In the genomic region with DNA sequence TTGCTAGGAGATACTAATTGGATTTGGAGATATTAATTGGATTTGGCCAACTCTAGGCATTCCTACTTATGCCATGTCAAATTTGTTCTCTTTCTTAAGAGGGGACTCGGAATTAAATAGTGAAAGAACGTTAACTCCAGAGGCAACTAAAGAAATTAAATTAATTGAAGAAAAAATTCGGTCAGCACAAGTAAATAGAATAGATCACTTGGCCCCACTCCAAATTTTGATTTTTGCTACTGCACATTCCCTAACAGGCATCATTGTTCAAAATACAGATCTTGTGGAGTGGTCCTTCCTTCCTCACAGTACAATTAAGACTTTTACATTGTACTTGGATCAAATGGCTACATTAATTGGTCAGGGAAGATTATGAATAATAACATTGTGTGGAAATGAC, we compare ENCODE assay signal across 6 cellular contexts. TPM values are rescaled to one million over a fixed set of nuclear protein-coding genes. Genes with fewer than 3 reads are reported as not detected.
"Had no signal": no experiment of that assay in that cellular context is flagged by ENCODE, and none has a peak within 500 bp of the region (broad histone marks: within the 10 kb centered on the region; RNA-seq: fewer than 3 reads in every experiment).

No MANE protein-coding gene starts in this region.

RNA-seq across cellular contexts. Expression of a gene that starts 37.6 kb away (rescaled TPM):
- total RNA-seq: M059J, PC-9, Peyer's patch, Right ventricle myocardium inferior, RPMI7951 had no signal
- polyA plus RNA-seq: IgD-negative memory B cell had no signal
